8 cellular contexts compared by ENCODE assay signal in genomic region chr1:200409761-200410565, GRCh38. TPM values are rescaled to one million over a fixed set of nuclear protein-coding genes. Genes with fewer than 3 reads are reported as not detected.
A peak's percentile ranks its signal among the peaks of the same experiment; 100 is the strongest.
DNase-seq lines count a peak whose midpoint lies in the region; ATAC-seq lines count a peak whose summit lies in the region.

A gene with protein sequence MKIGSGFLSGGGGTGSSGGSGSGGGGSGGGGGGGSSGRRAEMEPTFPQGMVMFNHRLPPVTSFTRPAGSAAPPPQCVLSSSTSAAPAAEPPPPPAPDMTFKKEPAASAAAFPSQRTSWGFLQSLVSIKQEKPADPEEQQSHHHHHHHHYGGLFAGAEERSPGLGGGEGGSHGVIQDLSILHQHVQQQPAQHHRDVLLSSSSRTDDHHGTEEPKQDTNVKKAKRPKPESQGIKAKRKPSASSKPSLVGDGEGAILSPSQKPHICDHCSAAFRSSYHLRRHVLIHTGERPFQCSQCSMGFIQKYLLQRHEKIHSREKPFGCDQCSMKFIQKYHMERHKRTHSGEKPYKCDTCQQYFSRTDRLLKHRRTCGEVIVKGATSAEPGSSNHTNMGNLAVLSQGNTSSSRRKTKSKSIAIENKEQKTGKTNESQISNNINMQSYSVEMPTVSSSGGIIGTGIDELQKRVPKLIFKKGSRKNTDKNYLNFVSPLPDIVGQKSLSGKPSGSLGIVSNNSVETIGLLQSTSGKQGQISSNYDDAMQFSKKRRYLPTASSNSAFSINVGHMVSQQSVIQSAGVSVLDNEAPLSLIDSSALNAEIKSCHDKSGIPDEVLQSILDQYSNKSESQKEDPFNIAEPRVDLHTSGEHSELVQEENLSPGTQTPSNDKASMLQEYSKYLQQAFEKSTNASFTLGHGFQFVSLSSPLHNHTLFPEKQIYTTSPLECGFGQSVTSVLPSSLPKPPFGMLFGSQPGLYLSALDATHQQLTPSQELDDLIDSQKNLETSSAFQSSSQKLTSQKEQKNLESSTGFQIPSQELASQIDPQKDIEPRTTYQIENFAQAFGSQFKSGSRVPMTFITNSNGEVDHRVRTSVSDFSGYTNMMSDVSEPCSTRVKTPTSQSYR (minus strand): TSS chr1:200410036. CDS start chr1:200409705, 331 bp downstream.

- DNase-seq in COR-L47 (lab: John Stamatoyannopoulos, UW) (peak; percentile 93), HT1080 (ENCODE audit: low read depth) (peak; percentile 86), NOMO-1 (lab: John Stamatoyannopoulos, UW; ENCODE audit: unreplicated experiment in 2 of 2) (peak; percentile 90 to 92), lung microvascular endothelial cell (ENCODE audit: low read depth in 2 of 2) (peak; percentile 95)
- peak; percentile 97 for DNase-seq in activated CD8-positive, alpha-beta memory T cell treated with anti-CD3 and anti-CD28 coated beads for 24 hours
- DNase-seq in effector CD8-positive, alpha-beta T cell (lab: John Stamatoyannopoulos, UW), result peak; percentile 95
- peak; percentile 87 to 91 (median 89) for DNase-seq in stimulated activated CD4-positive, alpha-beta T cell treated with anti-CD3 and anti-CD28 coated beads, TNF-alpha, amount 100 ng/mL, for 4 hours (ENCODE audit: low read depth in 3 of 3)

- ATAC-seq in GM21367 (IDR thresholded peaks at IDR 0.05; ENCODE audit: unreplicated experiment), result peak; percentile 94

RNA-seq across cellular contexts. Expression of the gene that starts here (rescaled TPM):
- total RNA-seq in HT1080 (2014; rRNA removed; shearing (Covaris generic)), result 13.1 and 17.7 TPM in 2 replicates
- polyA plus RNA-seq in HT1080 (2015; cell fraction: cytosol; rRNA removed), result 11.4 and 14.5 TPM in 2 replicates
- 28.7 and 29.6 TPM in 2 replicates for polyA plus RNA-seq in HT1080 (2015; cell fraction: nucleus; rRNA removed)
- total RNA-seq in lung microvascular endothelial cell, result 14.4 and 18.8 TPM in 2 replicates

Comparison
In these comparisons a context has a peak if more than half of its experiments do, and no peak if none do; other contexts are left out.
1. Peak in every context shown above with its lines: DNase-seq and ATAC-seq.